Comparison of ENCODE assay signal across 32 cellular contexts in genomic region chr9:10447036-10447435, GRCh38.
"Had no signal": no experiment of that assay in that cellular context is flagged by ENCODE, and none has a peak within 500 bp of the region (broad histone marks: within the 10 kb centered on the region; RNA-seq: fewer than 3 reads in every experiment).

No MANE protein-coding gene starts in this region.

- H3K4me3 ChIP-seq: ascending aorta, breast epithelium, cardiac muscle cell, colonic mucosa, esophagus squamous epithelium, gastroesophageal sphincter, heart right ventricle, hepatocyte had no signal

- H3K36me3 Mint-ChIP-seq: activated CD4-positive, alpha-beta memory T cell treated with anti-CD3 and anti-CD28 coated beads for 36 hours; activated CD8-positive, alpha-beta memory T cell treated with anti-CD3 and anti-CD28 coated beads, Interleukin-2, amount 10 ng/mL, durations not matched to agents 7 days and 5 days; activated naive CD4-positive, alpha-beta T cell treated with anti-CD3 and anti-CD28 coated beads, Interleukin-2, amount 10 ng/mL, durations not matched to agents 7 days and 5 days; activated naive CD8-positive, alpha-beta T cell treated with anti-CD3 and anti-CD28 coated beads, Interleukin-2, amount 10 ng/mL, durations not matched to agents 7 days and 5 days; brain had no signal

- H3K27me3 Mint-ChIP-seq: activated CD4-positive, alpha-beta memory T cell treated with anti-CD3 and anti-CD28 coated beads for 36 hours; activated CD4-positive, alpha-beta T cell treated with anti-CD3 and anti-CD28 coated beads for 36 hours; activated CD4-positive, alpha-beta T cell treated with anti-CD3 and anti-CD28 coated beads, Interleukin-2, amount 10 ng/mL, durations not matched to agents 24 days and 14 days; activated CD8-positive, alpha-beta memory T cell treated with anti-CD3 and anti-CD28 coated beads, Interleukin-2, amount 10 ng/mL, durations not matched to agents 7 days and 5 days; activated naive CD4-positive, alpha-beta T cell treated with anti-CD3 and anti-CD28 coated beads, Interleukin-2, amount 10 ng/mL, durations not matched to agents 7 days and 5 days; activated naive CD8-positive, alpha-beta T cell treated with anti-CD3 and anti-CD28 coated beads, Interleukin-2, amount 10 ng/mL, durations not matched to agents 7 days and 5 days had no signal

- H3K4me1 Mint-ChIP-seq: activated CD4-positive, alpha-beta T cell treated with anti-CD3 and anti-CD28 coated beads for 36 hours; activated CD4-positive, alpha-beta T cell treated with anti-CD3 and anti-CD28 coated beads, Interleukin-2, amount 10 ng/mL, durations not matched to agents 24 days and 14 days; activated CD8-positive, alpha-beta memory T cell treated with anti-CD3 and anti-CD28 coated beads, Interleukin-2, amount 10 ng/mL, durations not matched to agents 7 days and 5 days; activated naive CD4-positive, alpha-beta T cell treated with anti-CD3 and anti-CD28 coated beads, Interleukin-2, amount 10 ng/mL, durations not matched to agents 7 days and 5 days; activated naive CD8-positive, alpha-beta T cell treated with anti-CD3 and anti-CD28 coated beads, Interleukin-2, amount 10 ng/mL, durations not matched to agents 7 days and 5 days; brain had no signal

- H3K4me2 ChIP-seq: hepatocyte had no signal

- H3K4me1 ChIP-seq: ascending aorta, breast epithelium, colonic mucosa, esophagus squamous epithelium, gastroesophageal sphincter, heart right ventricle had no signal

- ATAC-seq: activated CD4-positive, alpha-beta T cell treated with anti-CD3 and anti-CD28 coated beads for 36 hours; activated CD8-positive, alpha-beta memory T cell treated with anti-CD3 and anti-CD28 coated beads, Interleukin-2, amount 10 ng/mL, durations not matched to agents 7 days and 5 days; activated CD8-positive, alpha-beta T cell treated with anti-CD3 and anti-CD28 coated beads, Interleukin-2, amount 10 ng/mL, durations not matched to agents 7 days and 5 days; activated naive CD4-positive, alpha-beta T cell treated with anti-CD3 and anti-CD28 coated beads, Interleukin-2, amount 50 U/mL, for 72 hours; activated T-cell treated with anti-CD3 and anti-CD28 coated beads, Interleukin-2, amount 50 U/mL, for 72 hours; gastroesophageal sphincter; heart right ventricle had no signal

- H2AFZ ChIP-seq: hepatocyte had no signal

- H3K27ac ChIP-seq: ascending aorta, breast epithelium, cardiac muscle cell, colonic mucosa, epithelial cell of prostate, esophagus squamous epithelium, gastroesophageal sphincter, heart right ventricle, hepatocyte, WERI-Rb-1 had no signal

- H3K27me3 ChIP-seq: ascending aorta, breast epithelium, cardiac muscle cell, colonic mucosa, esophagus squamous epithelium, gastroesophageal sphincter, heart right ventricle, hepatocyte had no signal

- H3K79me2 ChIP-seq: hepatocyte had no signal

- DNase-seq: activated CD4-positive, alpha-beta memory T cell treated with anti-CD3 and anti-CD28 coated beads for 36 hours; activated CD4-positive, alpha-beta T cell treated with anti-CD3 and anti-CD28 coated beads for 36 hours; activated CD4-positive, alpha-beta T cell treated with anti-CD3 and anti-CD28 coated beads, Interleukin-2, amount 10 ng/mL, durations not matched to agents 24 days and 14 days; activated CD4-positive, CD25-positive, alpha-beta regulatory T cell; activated CD4-positive, CD25-positive, alpha-beta regulatory T cell treated with anti-CD3 and anti-CD28 coated beads, Interleukin-2, amount 50 U/mL, for 72 hours; activated CD8-positive, alpha-beta memory T cell treated with anti-CD3 and anti-CD28 coated beads, Interleukin-2, amount 10 ng/mL, durations not matched to agents 7 days and 5 days; activated CD8-positive, alpha-beta memory T cell treated with anti-CD3 and anti-CD28 coated beads, Interleukin-2, amount 50 U/mL, for 4 hours; activated CD8-positive, alpha-beta T cell treated with anti-CD3 and anti-CD28 coated beads, Interleukin-2, amount 10 ng/mL, durations not matched to agents 7 days and 5 days; activated gamma-delta T cell; activated naive CD4-positive, alpha-beta T cell; activated naive CD4-positive, alpha-beta T cell treated with anti-CD3 and anti-CD28 coated beads, Interleukin-2, amount 10 ng/mL, durations not matched to agents 7 days and 5 days; activated naive CD8-positive, alpha-beta T cell treated with anti-CD3 and anti-CD28 coated beads, Interleukin-2, amount 10 ng/mL, durations not matched to agents 7 days and 5 days; activated T-cell treated with anti-CD3 and anti-CD28 coated beads, Interleukin-2, amount 50 U/mL, for 1 hour; activated T-cell treated with anti-CD3 and anti-CD28 coated beads, Interleukin-2, amount 50 U/mL, for 72 hours; central memory CD4-positive, alpha-beta T cell; cerebellar nuclear complex; colonic mucosa; effector CD8-positive, alpha-beta T cell; esophagus squamous epithelium; foreskin melanocyte; heart right ventricle; T1000; WERI-Rb-1 had no signal

- H3K36me3 ChIP-seq: ascending aorta, breast epithelium, cardiac muscle cell, colonic mucosa, esophagus squamous epithelium, gastroesophageal sphincter, heart right ventricle, WERI-Rb-1 had no signal

- H3K27ac Mint-ChIP-seq: activated CD4-positive, alpha-beta memory T cell treated with anti-CD3 and anti-CD28 coated beads for 36 hours; activated CD4-positive, alpha-beta T cell treated with anti-CD3 and anti-CD28 coated beads for 36 hours; activated CD4-positive, alpha-beta T cell treated with anti-CD3 and anti-CD28 coated beads, Interleukin-2, amount 10 ng/mL, durations not matched to agents 24 days and 14 days; activated CD8-positive, alpha-beta memory T cell treated with anti-CD3 and anti-CD28 coated beads, Interleukin-2, amount 10 ng/mL, durations not matched to agents 7 days and 5 days; activated CD8-positive, alpha-beta T cell treated with anti-CD3 and anti-CD28 coated beads, Interleukin-2, amount 10 ng/mL, durations not matched to agents 7 days and 5 days; activated naive CD4-positive, alpha-beta T cell treated with anti-CD3 and anti-CD28 coated beads, Interleukin-2, amount 10 ng/mL, durations not matched to agents 7 days and 5 days; activated naive CD4-positive, alpha-beta T cell treated with anti-CD3 and anti-CD28 coated beads, Interleukin-2, amount 50 U/mL, for 72 hours; activated naive CD8-positive, alpha-beta T cell treated with anti-CD3 and anti-CD28 coated beads, Interleukin-2, amount 10 ng/mL, durations not matched to agents 7 days and 5 days; activated T-cell treated with anti-CD3 and anti-CD28 coated beads, Interleukin-2, amount 50 U/mL, for 72 hours; brain; T-helper 2 cell treated with Interferon-gamma antibody and Interleukin-4, amounts not matched to agents 5 μg/mL and 100 μg/mL, for 36 hours had no signal

- H3K9me3 ChIP-seq: ascending aorta, breast epithelium, colonic mucosa, esophagus squamous epithelium had no signal

- H3K4me3 Mint-ChIP-seq: activated CD4-positive, alpha-beta memory T cell treated with anti-CD3 and anti-CD28 coated beads for 36 hours; activated CD4-positive, alpha-beta T cell treated with anti-CD3 and anti-CD28 coated beads for 36 hours; activated CD4-positive, alpha-beta T cell treated with anti-CD3 and anti-CD28 coated beads, Interleukin-2, amount 10 ng/mL, durations not matched to agents 24 days and 14 days; activated CD8-positive, alpha-beta memory T cell treated with anti-CD3 and anti-CD28 coated beads, Interleukin-2, amount 10 ng/mL, durations not matched to agents 7 days and 5 days; activated CD8-positive, alpha-beta T cell treated with anti-CD3 and anti-CD28 coated beads, Interleukin-2, amount 10 ng/mL, durations not matched to agents 7 days and 5 days; activated naive CD4-positive, alpha-beta T cell treated with anti-CD3 and anti-CD28 coated beads, Interleukin-2, amount 10 ng/mL, durations not matched to agents 7 days and 5 days; activated naive CD8-positive, alpha-beta T cell treated with anti-CD3 and anti-CD28 coated beads, Interleukin-2, amount 10 ng/mL, durations not matched to agents 7 days and 5 days; activated T-cell treated with anti-CD3 and anti-CD28 coated beads, Interleukin-2, amount 50 U/mL, for 72 hours; brain; T-helper 2 cell treated with Interferon-gamma antibody and Interleukin-4, amounts not matched to agents 5 μg/mL and 100 μg/mL, for 36 hours had no signal
